In the genomic region with DNA sequence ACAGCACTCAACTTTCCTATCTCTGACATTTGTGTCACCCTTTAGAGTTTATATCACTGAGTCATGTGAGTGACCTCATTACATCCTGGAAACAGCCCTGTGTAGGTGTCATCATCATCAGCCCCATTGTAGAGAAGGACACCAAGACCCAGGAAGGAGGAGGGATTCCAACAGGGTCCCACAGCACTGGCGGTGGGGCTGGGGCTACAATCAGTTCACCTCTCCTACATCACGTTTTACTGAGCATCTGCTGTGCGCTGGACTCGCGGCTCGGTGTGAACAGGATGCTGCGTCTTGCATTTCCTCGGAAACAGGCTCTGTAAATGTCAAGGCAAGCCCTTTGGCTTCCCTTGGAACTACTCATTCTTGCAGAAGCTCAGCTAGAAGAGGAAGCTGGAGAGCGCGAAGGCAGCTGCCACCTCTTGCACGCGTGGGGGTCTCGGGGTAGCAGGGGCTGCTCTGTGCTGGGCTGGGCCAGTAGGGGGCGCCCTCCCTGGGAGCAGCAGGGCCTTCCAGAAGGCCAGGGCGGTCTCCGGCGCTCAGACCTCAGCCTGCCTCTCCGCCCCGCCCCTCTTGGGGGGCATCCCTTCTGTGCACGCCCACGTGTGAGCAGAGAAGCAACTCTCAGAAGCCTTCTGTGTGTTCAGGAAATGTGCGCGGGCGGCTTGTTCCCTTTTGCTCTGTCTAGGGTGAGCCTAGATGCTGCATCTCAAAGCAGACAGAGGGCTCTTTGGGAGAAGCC, we compare ENCODE assay signal across 8 cellular contexts. TPM values are rescaled to one million over a fixed set of nuclear protein-coding genes. Genes with fewer than 3 reads are reported as not detected.
DNase-seq lines count a peak whose midpoint lies in the region; ATAC-seq, FAIRE-seq and TF ChIP-seq lines count a peak whose summit lies in the region.

No MANE protein-coding gene starts in this region.

- H3K36me3 Mint-ChIP-seq in CD4-positive, alpha-beta memory T cell = no peaks in the 10 kb centered on the region
- no peaks in the 10 kb centered on the region for H3K36me3 Mint-ChIP-seq in activated CD4-positive, alpha-beta memory T cell treated with anti-CD3 and anti-CD28 coated beads for 36 hours
- H3K36me3 Mint-ChIP-seq in Caco-2 (ENCODE audit: insufficient read depth, unreplicated experiment) = peaks cover 6% of the 10 kb centered on the region

- dilution Hi-C loops in endothelial cell of umbilical vein (cut with MboI; ENCODE audit: extremely low pct_ligation_motif_present, low sequenced_read_pairs) = no loop called here

- FAIRE-seq in endothelial cell of umbilical vein (lab: Jason Lieb, UNC) = no peak

- peaks cover 5 to 6% of the 10 kb centered on the region in 2 donors for H3K27me3 Mint-ChIP-seq in CD4-positive, alpha-beta memory T cell
- peaks cover 2% of the 10 kb centered on the region for H3K27me3 Mint-ChIP-seq in activated CD4-positive, alpha-beta memory T cell treated with anti-CD3 and anti-CD28 coated beads for 36 hours
- H3K27me3 Mint-ChIP-seq in Caco-2 (ENCODE audit: insufficient read depth, unreplicated experiment) = no peaks in the 10 kb centered on the region

- no peaks in the 10 kb centered on the region for H3K27me3 ChIP-seq in CD4-positive, alpha-beta memory T cell (ENCODE audit: insufficient read depth, low read length)
- no peaks in the 10 kb centered on the region for H3K27me3 ChIP-seq in endothelial cell of umbilical vein (ENCODE audit: control insufficient read depth in 2 of 2, insufficient read depth in 2 of 2, low read length in 2 of 2)
- H3K27me3 ChIP-seq in Caco-2 (replicated peaks; ENCODE audit: control insufficient read depth, insufficient read depth, low read length) = no peaks in the 10 kb centered on the region

- H3K79me2 ChIP-seq in endothelial cell of umbilical vein (ENCODE audit: control insufficient read depth, insufficient read depth, low read length) = no peaks in the 10 kb centered on the region

- BruUV-seq in endothelial cell of umbilical vein (replicated peaks; lab: Mats Ljungman, UMichigan) (no TSS peak), Caco-2 (replicated peaks; lab: Mats Ljungman, UMichigan) (no TSS peak)

- no peak for TF ChIP-seq POLR2A in endothelial cell of umbilical vein (IDR thresholded peaks at IDR 0.05; ENCODE audit: low read depth, low read length)

- no peaks in the 10 kb centered on the region for H3K36me3 ChIP-seq in CD4-positive, alpha-beta memory T cell (ENCODE audit: insufficient read depth, low read length)
- H3K36me3 ChIP-seq in endothelial cell of umbilical vein (ENCODE audit: control insufficient read depth in 2 of 2, extremely low read depth in 1 of 2, insufficient read depth in 2 of 2, low read length in 2 of 2) (no peaks in the 10 kb centered on the region), Caco-2 (ENCODE audit: control insufficient read depth, insufficient read depth, low read length) (no peaks in the 10 kb centered on the region)

- POLR2A ChIA-PET in CD4-positive, alpha-beta memory T cell (lab: Charles Lee; ENCODE audit: partially characterized antibody) = no interaction called here
- POLR2A ChIA-PET in activated CD4-positive, alpha-beta memory T cell treated with anti-CD3 and anti-CD28 coated beads for 36 hours (lab: Charles Lee) = no interaction called here
- POLR2A ChIA-PET in endothelial cell of umbilical vein (lab: Charles Lee) = no interaction called here
- POLR2A ChIA-PET in Caco-2 (lab: Charles Lee) = no interaction called here

- ATAC-seq in GM21381 (IDR thresholded peaks at IDR 0.05; ENCODE audit: unreplicated experiment) = peak; percentile 65

- TF ChIP-seq CTCF in endothelial cell of umbilical vein (IDR thresholded peaks at IDR 0.05; ENCODE audit: extremely low read depth in 1 of 2, insufficient read depth in 1 of 2, low read depth in 1 of 2, low read length in 2 of 2) = peak; percentile 44 to 53
- TF ChIP-seq CTCF in Caco-2 (IDR thresholded peaks at IDR 0.05; ENCODE audit: insufficient read depth in 1 of 2, low read depth in 1 of 2, low read length in 1 of 2, severe bottlenecking in 1 of 2, unreplicated experiment in 1 of 2) = peak in 1 of 2 experiments; percentile 4

- H3K4me3 ChIP-seq in CD4-positive, alpha-beta memory T cell (ENCODE audit: low read length in 2 of 2) = no peak overlapping the region
- H3K4me3 ChIP-seq in endothelial cell of umbilical vein (replicated peaks in 1 of 3; ENCODE audit: insufficient read depth in 1 of 3, low read depth in 1 of 3, low read length in 3 of 3) = no peak overlapping the region
- H3K4me3 ChIP-seq in Caco-2 (ENCODE audit: low read depth, low read length) = no peak overlapping the region

- H3K27ac ChIP-seq in CD4-positive, alpha-beta memory T cell (ENCODE audit: low read depth, low read length) = no peak overlapping the region
- peak overlapping the region; percentile 97 for H3K27ac ChIP-seq in endothelial cell of umbilical vein (ENCODE audit: insufficient read depth, low read depth, low read length)

- H3K4me3 Mint-ChIP-seq in CD4-positive, alpha-beta memory T cell = peak overlapping the region in 7 of 8 donors; percentile 30 to 71 (median 47)
- peak overlapping the region; percentile 65 for H3K4me3 Mint-ChIP-seq in activated CD4-positive, alpha-beta memory T cell treated with anti-CD3 and anti-CD28 coated beads for 36 hours
- H3K4me3 Mint-ChIP-seq in Caco-2 (ENCODE audit: unreplicated experiment) = no peak overlapping the region

- CTCF ChIA-PET in CD4-positive, alpha-beta memory T cell (lab: Charles Lee; ENCODE audit: partially characterized antibody) = interaction anchor here (1.0 to 1.7 kb wide), 4 partner anchors 8 to 854 kb away, joined by 3 to 8 read pairs (median 4); no protein-coding TSS in a partner anchor
- CTCF ChIA-PET in activated CD4-positive, alpha-beta memory T cell treated with anti-CD3 and anti-CD28 coated beads for 36 hours (lab: Charles Lee) = interaction anchor here (0.6 to 1.8 kb wide), 4 partner anchors 10 to 678 kb away, joined by 3 to 6 read pairs (median 4); no protein-coding TSS in a partner anchor
- CTCF ChIA-PET in endothelial cell of umbilical vein (lab: Charles Lee) (no interaction called here), Caco-2 (lab: Charles Lee) (interaction anchor here (0.6 kb wide), 1 partner anchor 666 kb away, joined by 3 read pairs; no protein-coding TSS in a partner anchor)

- no peak overlapping the region for H3K4me2 ChIP-seq in endothelial cell of umbilical vein (ENCODE audit: insufficient read depth, low read length)

- no peaks in the 10 kb centered on the region for H3K9me3 Mint-ChIP-seq in CD4-positive, alpha-beta memory T cell
- H3K9me3 Mint-ChIP-seq in activated CD4-positive, alpha-beta memory T cell treated with anti-CD3 and anti-CD28 coated beads for 36 hours = no peaks in the 10 kb centered on the region
- H3K9me3 Mint-ChIP-seq in Caco-2 (ENCODE audit: unreplicated experiment) = no peaks in the 10 kb centered on the region

- H3K4me1 ChIP-seq in CD4-positive, alpha-beta memory T cell (ENCODE audit: insufficient read depth, low read length) = peaks cover 10% of the 10 kb centered on the region
- H3K4me1 ChIP-seq in endothelial cell of umbilical vein (ENCODE audit: control insufficient read depth, extremely low read depth, insufficient read depth, low read length) (peaks cover 23% of the 10 kb centered on the region), Caco-2 (peaks cover 13% of the 10 kb centered on the region; the same call in 1 of the 2 replicates)

- H3K4me1 Mint-ChIP-seq in CD4-positive, alpha-beta memory T cell = peaks cover 8 to 16% (median 9%) of the 10 kb centered on the region in 4 donors
- peaks cover 36% of the 10 kb centered on the region for H3K4me1 Mint-ChIP-seq in activated CD4-positive, alpha-beta memory T cell treated with anti-CD3 and anti-CD28 coated beads for 36 hours (ENCODE audit: low read depth)
- H3K4me1 Mint-ChIP-seq in Caco-2 (ENCODE audit: low read depth, unreplicated experiment) = peaks cover 5% of the 10 kb centered on the region

- H4K20me1 ChIP-seq in endothelial cell of umbilical vein (replicated peaks; ENCODE audit: control insufficient read depth, extremely low read depth, insufficient read depth, low read length) = no peaks in the 10 kb centered on the region

- peak in 4 of 5 donors; percentile 23 to 33 (median 25) for DNase-seq in CD4-positive, alpha-beta memory T cell
- DNase-seq in HT1080 (ENCODE audit: low read depth) = peak; percentile 52
- DNase-seq in activated CD4-positive, alpha-beta memory T cell treated with anti-CD3 and anti-CD28 coated beads for 36 hours = peak; percentile 83
- DNase-seq in endothelial cell of umbilical vein (ENCODE audit: low read depth, low spot score) = peak; percentile 37
- DNase-seq in stimulated activated CD4-positive, alpha-beta T cell treated with anti-CD3 and anti-CD28 coated beads, Interleukin-1b, Interleukin-23, amount 100 ng/mL, for 24 hours (ENCODE audit: low read depth in 4 of 4, low spot score in 1 of 4) = peak; percentile 16 to 56 (median 40)
- DNase-seq in retina = no peak
- DNase-seq in Caco-2 = no peak

- no peaks in the 10 kb centered on the region for H3K9me1 ChIP-seq in endothelial cell of umbilical vein (replicated peaks; ENCODE audit: control insufficient read depth, extremely low read depth, insufficient read depth, low read length)

- H3K27ac Mint-ChIP-seq in CD4-positive, alpha-beta memory T cell = no peak overlapping the region
- peak overlapping the region; percentile 80 for H3K27ac Mint-ChIP-seq in activated CD4-positive, alpha-beta memory T cell treated with anti-CD3 and anti-CD28 coated beads for 36 hours
- H3K27ac Mint-ChIP-seq in Caco-2 (ENCODE audit: unreplicated experiment) = no peak overlapping the region

- no peak overlapping the region for H2AFZ ChIP-seq in endothelial cell of umbilical vein (ENCODE audit: low read depth, low read length)

- H3K9ac ChIP-seq in endothelial cell of umbilical vein (replicated peaks; ENCODE audit: extremely low read depth, insufficient read depth, low read length) = no peak overlapping the region

- intact Hi-C loops in CD4-positive, alpha-beta memory T cell (cut with micrococcal nuclease) = no loop called here
- intact Hi-C loops in activated CD4-positive, alpha-beta memory T cell treated with anti-CD3 and anti-CD28 coated beads for 36 hours (cut with micrococcal nuclease) = loop anchor here (1.0 to 2.0 kb wide), 7 partner anchors 69 to 673 kb away; partner anchors contain the start of genes LSM6 and SLC10A7
- intact Hi-C loops in endothelial cell of umbilical vein (cut with micrococcal nuclease) = loop anchor here (2.0 kb wide), 2 partner anchors 33 to 401 kb away; no protein-coding TSS in a partner anchor
- intact Hi-C loops in Caco-2 (cut with micrococcal nuclease; ENCODE audit: unreplicated experiment) = no loop called here

- H3K9me3 ChIP-seq in CD4-positive, alpha-beta memory T cell (ENCODE audit: control insufficient read depth in 1 of 2, low read length in 2 of 2) = no peaks in the 10 kb centered on the region
- H3K9me3 ChIP-seq in endothelial cell of umbilical vein (replicated peaks; ENCODE audit: control insufficient read depth, insufficient read depth, low read length) = no peaks in the 10 kb centered on the region
- no peaks in the 10 kb centered on the region for H3K9me3 ChIP-seq in Caco-2

RNA-seq across cellular contexts. Expression of gene REELD1, which starts 29.0 kb away (rescaled TPM):
- under 1 TPM; 0.42 to 0.58 TPM for total RNA-seq in CD4-positive, alpha-beta memory T cell
- under 1 TPM in 1 of 2 donors, not detected in 1; 0.11 TPM for polyA plus RNA-seq in CD4-positive, alpha-beta memory T cell
- total RNA-seq in HT1080 (2014; rRNA removed; shearing (Covaris generic)) = not detected in 2 replicates
- polyA plus RNA-seq in HT1080 (2015; cell fraction: cytosol; rRNA removed) = not detected in 2 replicates
- polyA plus RNA-seq in HT1080 (2015; cell fraction: nucleus; rRNA removed) = not detected in 2 replicates
- total RNA-seq in activated CD4-positive, alpha-beta memory T cell treated with anti-CD3 and anti-CD28 coated beads for 36 hours = under 1 TPM in 1 of 2 experiments, not detected in 1; 0.21 TPM
- not detected in 2 replicates for total RNA-seq in endothelial cell of umbilical vein
- polyA plus RNA-seq in endothelial cell of umbilical vein = not detected in 2 replicates
- not detected in 2 replicates for polyA plus RNA-seq in endothelial cell of umbilical vein (2011; cell fraction: cytosol; rRNA removed)
- polyA plus RNA-seq in endothelial cell of umbilical vein (2011; cell fraction: nucleus; rRNA removed) = 0.08 and 0.21 TPM in 2 replicates
- not detected in 2 replicates for polyA plus RNA-seq in endothelial cell of umbilical vein (2012)
- not detected in 2 replicates for polyA minus RNA-seq in endothelial cell of umbilical vein
- polyA minus RNA-seq in endothelial cell of umbilical vein (2011; cell fraction: cytosol; rRNA and poly(A)+ RNA removed) = not detected
- not detected in 2 replicates for polyA minus RNA-seq in endothelial cell of umbilical vein (2011; cell fraction: nucleus; rRNA and poly(A)+ RNA removed)
- total RNA-seq in Caco-2 (2022) = not detected in 2 replicates

Comparison
In these comparisons a context has a peak if more than half of its experiments do, and no peak if none do; other contexts are left out.
1. DNase-seq: peak in CD4-positive, alpha-beta memory T cell (4 of 5), HT1080 (single experiment), activated CD4-positive, alpha-beta memory T cell treated with anti-CD3 and anti-CD28 coated beads for 36 hours (single experiment), endothelial cell of umbilical vein (single experiment) and stimulated activated CD4-positive, alpha-beta T cell treated with anti-CD3 and anti-CD28 coated beads, Interleukin-1b, Interleukin-23, amount 100 ng/mL, for 24 hours (4 of 4); none in retina (single experiment) and Caco-2 (0 of 2).
2. intact Hi-C loops: an anchor here in activated CD4-positive, alpha-beta memory T cell treated with anti-CD3 and anti-CD28 coated beads for 36 hours (1.0 to 2.0 kb wide) and endothelial cell of umbilical vein (2.0 kb wide); none called in CD4-positive, alpha-beta memory T cell and Caco-2.